ENCODE assay signal across 1 cellular context in the genomic region with DNA sequence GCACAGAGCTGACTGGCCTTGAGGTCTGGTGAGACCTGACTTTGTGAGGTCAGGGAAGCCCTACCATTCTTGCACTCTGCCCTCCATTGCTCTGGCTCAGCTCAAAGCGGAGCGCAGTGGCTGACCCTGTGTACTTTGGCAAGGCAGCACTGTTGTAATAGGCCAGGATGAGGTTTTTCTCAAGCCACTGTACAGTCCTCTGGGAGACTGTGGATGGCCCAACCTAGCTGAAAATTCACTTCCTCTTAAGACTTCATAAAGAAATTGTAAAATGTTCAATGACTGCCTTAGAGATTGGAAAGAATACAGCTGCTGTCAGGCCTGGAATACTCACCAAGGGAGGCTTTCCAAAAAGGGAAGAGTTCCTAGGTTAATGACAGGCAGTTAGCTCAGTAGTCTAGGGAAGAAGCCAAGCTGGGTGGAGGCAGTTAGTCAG.
TF ChIP-seq lines count a peak whose summit lies in the region.

No MANE protein-coding gene starts in this region.

TF ChIP-seq in GM23338, 12 proteins besides CTCF, POLR2A, EP300 and RAD21 (continued from another document):
- TF ChIP-seq, protein P1, sequence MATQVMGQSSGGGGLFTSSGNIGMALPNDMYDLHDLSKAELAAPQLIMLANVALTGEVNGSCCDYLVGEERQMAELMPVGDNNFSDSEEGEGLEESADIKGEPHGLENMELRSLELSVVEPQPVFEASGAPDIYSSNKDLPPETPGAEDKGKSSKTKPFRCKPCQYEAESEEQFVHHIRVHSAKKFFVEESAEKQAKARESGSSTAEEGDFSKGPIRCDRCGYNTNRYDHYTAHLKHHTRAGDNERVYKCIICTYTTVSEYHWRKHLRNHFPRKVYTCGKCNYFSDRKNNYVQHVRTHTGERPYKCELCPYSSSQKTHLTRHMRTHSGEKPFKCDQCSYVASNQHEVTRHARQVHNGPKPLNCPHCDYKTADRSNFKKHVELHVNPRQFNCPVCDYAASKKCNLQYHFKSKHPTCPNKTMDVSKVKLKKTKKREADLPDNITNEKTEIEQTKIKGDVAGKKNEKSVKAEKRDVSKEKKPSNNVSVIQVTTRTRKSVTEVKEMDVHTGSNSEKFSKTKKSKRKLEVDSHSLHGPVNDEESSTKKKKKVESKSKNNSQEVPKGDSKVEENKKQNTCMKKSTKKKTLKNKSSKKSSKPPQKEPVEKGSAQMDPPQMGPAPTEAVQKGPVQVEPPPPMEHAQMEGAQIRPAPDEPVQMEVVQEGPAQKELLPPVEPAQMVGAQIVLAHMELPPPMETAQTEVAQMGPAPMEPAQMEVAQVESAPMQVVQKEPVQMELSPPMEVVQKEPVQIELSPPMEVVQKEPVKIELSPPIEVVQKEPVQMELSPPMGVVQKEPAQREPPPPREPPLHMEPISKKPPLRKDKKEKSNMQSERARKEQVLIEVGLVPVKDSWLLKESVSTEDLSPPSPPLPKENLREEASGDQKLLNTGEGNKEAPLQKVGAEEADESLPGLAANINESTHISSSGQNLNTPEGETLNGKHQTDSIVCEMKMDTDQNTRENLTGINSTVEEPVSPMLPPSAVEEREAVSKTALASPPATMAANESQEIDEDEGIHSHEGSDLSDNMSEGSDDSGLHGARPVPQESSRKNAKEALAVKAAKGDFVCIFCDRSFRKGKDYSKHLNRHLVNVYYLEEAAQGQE (IDR thresholded peaks at IDR 0.05; ENCODE audit: unreplicated experiment) = no peak
- TF ChIP-seq ZNF331 (CRISPR knock-in tag; IDR thresholded peaks at IDR 0.05; ENCODE audit: low read depth) (no peak), CREB1 (CRISPR knock-in tag; IDR thresholded peaks at IDR 0.05; ENCODE audit: low read depth) (no peak)
